In the genomic region with DNA sequence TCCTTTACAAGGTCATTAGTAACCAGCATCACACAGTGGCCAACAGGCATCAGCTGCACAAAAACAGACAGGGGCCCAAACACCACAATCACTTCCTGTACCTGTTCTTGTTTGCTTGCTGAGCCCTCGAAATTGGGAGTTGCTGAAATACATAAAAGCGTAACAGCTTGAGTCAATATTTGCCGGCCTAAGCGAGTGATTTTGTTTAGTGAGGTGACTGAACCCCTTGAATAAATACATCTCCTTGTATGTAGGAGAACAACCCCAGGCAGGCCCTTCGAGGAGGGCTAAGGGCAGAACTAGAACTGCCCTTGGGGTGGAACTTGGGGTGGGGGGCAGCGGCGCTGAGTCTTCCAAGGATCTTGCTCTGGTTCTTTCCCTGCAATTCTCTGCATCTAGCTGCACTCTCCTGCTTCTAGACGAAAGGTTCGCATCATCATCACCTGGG, we compare ENCODE assay signal across 1 cellular context.
TF ChIP-seq lines count a peak whose summit lies in the region.

No MANE protein-coding gene starts in this region.

TF ChIP-seq in HepG2, 621 proteins besides CTCF, POLR2A, EP300 and RAD21 (continued from another document and continues in another):
- TF ChIP-seq, protein P1, sequence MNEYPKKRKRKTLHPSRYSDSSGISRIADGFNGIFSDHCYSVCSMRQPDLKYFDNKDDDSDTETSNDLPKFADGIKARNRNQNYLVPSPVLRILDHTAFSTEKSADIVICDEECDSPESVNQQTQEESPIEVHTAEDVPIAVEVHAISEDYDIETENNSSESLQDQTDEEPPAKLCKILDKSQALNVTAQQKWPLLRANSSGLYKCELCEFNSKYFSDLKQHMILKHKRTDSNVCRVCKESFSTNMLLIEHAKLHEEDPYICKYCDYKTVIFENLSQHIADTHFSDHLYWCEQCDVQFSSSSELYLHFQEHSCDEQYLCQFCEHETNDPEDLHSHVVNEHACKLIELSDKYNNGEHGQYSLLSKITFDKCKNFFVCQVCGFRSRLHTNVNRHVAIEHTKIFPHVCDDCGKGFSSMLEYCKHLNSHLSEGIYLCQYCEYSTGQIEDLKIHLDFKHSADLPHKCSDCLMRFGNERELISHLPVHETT (CRISPR knock-in tag; conservative IDR thresholded peaks at IDR 0.05): peak; percentile 36; the same call in 1 of the 2 replicates
- TF ChIP-seq FOSL1 (CRISPR knock-in tag; IDR thresholded peaks at IDR 0.05; ENCODE audit: borderline replicate concordance): no peak
- TF ChIP-seq, protein P2, sequence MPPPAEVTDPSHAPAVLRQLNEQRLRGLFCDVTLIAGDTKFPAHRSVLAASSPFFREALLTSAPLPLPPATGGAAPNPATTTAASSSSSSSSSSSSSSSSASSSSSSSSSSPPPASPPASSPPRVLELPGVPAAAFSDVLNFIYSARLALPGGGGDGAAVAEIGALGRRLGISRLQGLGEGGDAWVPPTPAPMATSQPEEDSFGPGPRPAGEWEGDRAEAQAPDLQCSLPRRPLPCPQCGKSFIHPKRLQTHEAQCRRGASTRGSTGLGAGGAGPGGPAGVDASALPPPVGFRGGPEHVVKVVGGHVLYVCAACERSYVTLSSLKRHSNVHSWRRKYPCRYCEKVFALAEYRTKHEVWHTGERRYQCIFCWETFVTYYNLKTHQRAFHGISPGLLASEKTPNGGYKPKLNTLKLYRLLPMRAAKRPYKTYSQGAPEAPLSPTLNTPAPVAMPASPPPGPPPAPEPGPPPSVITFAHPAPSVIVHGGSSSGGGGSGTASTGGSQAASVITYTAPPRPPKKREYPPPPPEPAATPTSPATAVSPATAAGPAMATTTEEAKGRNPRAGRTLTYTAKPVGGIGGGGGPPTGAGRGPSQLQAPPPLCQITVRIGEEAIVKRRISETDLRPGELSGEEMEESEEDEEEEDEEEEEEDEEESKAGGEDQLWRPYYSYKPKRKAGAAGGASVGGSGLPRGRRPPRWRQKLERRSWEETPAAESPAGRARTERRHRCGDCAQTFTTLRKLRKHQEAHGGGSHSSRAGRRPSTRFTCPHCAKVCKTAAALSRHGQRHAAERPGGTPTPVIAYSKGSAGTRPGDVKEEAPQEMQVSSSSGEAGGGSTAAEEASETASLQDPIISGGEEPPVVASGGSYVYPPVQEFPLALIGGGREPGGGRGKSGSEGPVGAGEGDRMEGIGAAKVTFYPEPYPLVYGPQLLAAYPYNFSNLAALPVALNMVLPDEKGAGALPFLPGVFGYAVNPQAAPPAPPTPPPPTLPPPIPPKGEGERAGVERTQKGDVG (CRISPR knock-in tag; IDR thresholded peaks at IDR 0.05; ENCODE audit: borderline replicate concordance): peak; percentile 37; the same call in 1 of the 2 replicates
- no peak for TF ChIP-seq NCOA5 (CRISPR knock-in tag; IDR thresholded peaks at IDR 0.05)
- TF ChIP-seq, protein P3, sequence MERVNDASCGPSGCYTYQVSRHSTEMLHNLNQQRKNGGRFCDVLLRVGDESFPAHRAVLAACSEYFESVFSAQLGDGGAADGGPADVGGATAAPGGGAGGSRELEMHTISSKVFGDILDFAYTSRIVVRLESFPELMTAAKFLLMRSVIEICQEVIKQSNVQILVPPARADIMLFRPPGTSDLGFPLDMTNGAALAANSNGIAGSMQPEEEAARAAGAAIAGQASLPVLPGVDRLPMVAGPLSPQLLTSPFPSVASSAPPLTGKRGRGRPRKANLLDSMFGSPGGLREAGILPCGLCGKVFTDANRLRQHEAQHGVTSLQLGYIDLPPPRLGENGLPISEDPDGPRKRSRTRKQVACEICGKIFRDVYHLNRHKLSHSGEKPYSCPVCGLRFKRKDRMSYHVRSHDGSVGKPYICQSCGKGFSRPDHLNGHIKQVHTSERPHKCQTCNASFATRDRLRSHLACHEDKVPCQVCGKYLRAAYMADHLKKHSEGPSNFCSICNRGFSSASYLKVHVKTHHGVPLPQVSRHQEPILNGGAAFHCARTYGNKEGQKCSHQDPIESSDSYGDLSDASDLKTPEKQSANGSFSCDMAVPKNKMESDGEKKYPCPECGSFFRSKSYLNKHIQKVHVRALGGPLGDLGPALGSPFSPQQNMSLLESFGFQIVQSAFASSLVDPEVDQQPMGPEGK (CRISPR knock-in tag; IDR thresholded peaks at IDR 0.05): peak; percentile 67
- TF ChIP-seq ZMYM4 (CRISPR knock-in tag; IDR thresholded peaks at IDR 0.05): peak; percentile 94
- 0 out of 2 replicates have a peak, but pooled peaks have one; percentile 31 for TF ChIP-seq KDM2A (CRISPR knock-in tag; IDR thresholded peaks at IDR 0.05; ENCODE audit: borderline replicate concordance, low read depth)
- TF ChIP-seq JUNB (CRISPR knock-in tag; IDR thresholded peaks at IDR 0.05; ENCODE audit: borderline replicate concordance): peak; percentile 59; the same call in 1 of the 2 replicates
- no peak for TF ChIP-seq RBAK (CRISPR knock-in tag; IDR thresholded peaks at IDR 0.05)
- TF ChIP-seq ZNF558 (CRISPR knock-in tag; IDR thresholded peaks at IDR 0.05; ENCODE audit: borderline replicate concordance): no peak
- TF ChIP-seq ZNF556 (CRISPR knock-in tag; IDR thresholded peaks at IDR 0.05; ENCODE audit: borderline replicate concordance): 0 out of 2 replicates have a peak, but pooled peaks have one; percentile 18
- no peak for TF ChIP-seq SMYD3 (CRISPR knock-in tag; IDR thresholded peaks at IDR 0.05)
- peak; percentile 33; the same call in 1 of the 2 replicates for TF ChIP-seq SMC3 (IDR thresholded peaks at IDR 0.05; ENCODE audit: low read length)
- peak; percentile 81 for TF ChIP-seq SIX4 (CRISPR knock-in tag; IDR thresholded peaks at IDR 0.05)
- peak; percentile 90 for TF ChIP-seq KDM3A (CRISPR knock-in tag; IDR thresholded peaks at IDR 0.05; ENCODE audit: low read depth)
- no peak for TF ChIP-seq XBP1 (CRISPR knock-in tag; IDR thresholded peaks at IDR 0.05)
- TF ChIP-seq SATB2 (CRISPR knock-in tag; IDR thresholded peaks at IDR 0.05): no peak
- TF ChIP-seq, protein P4, sequence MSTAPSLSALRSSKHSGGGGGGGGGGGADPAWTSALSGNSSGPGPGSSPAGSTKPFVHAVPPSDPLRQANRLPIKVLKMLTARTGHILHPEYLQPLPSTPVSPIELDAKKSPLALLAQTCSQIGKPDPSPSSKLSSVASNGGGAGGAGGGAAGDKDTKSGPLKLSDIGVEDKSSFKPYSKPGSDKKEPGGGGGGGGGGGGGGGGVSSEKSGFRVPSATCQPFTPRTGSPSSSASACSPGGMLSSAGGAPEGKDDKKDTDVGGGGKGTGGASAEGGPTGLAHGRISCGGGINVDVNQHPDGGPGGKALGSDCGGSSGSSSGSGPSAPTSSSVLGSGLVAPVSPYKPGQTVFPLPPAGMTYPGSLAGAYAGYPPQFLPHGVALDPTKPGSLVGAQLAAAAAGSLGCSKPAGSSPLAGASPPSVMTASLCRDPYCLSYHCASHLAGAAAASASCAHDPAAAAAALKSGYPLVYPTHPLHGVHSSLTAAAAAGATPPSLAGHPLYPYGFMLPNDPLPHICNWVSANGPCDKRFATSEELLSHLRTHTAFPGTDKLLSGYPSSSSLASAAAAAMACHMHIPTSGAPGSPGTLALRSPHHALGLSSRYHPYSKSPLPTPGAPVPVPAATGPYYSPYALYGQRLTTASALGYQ (CRISPR knock-in tag; IDR thresholded peaks at IDR 0.05): peak; percentile 97
- peak; percentile 52; the same call in 1 of the 2 replicates for TF ChIP-seq SALL2 (CRISPR knock-in tag; IDR thresholded peaks at IDR 0.05)
- TF ChIP-seq MIER3 (CRISPR knock-in tag; IDR thresholded peaks at IDR 0.05; ENCODE audit: borderline replicate concordance): peak; percentile 96
- TF ChIP-seq DMAP1 (CRISPR knock-in tag; IDR thresholded peaks at IDR 0.05): no peak
- no peak for TF ChIP-seq PHF5A (CRISPR knock-in tag; IDR thresholded peaks at IDR 0.05; ENCODE audit: low read depth, unreplicated experiment)
- TF ChIP-seq, protein P5, sequence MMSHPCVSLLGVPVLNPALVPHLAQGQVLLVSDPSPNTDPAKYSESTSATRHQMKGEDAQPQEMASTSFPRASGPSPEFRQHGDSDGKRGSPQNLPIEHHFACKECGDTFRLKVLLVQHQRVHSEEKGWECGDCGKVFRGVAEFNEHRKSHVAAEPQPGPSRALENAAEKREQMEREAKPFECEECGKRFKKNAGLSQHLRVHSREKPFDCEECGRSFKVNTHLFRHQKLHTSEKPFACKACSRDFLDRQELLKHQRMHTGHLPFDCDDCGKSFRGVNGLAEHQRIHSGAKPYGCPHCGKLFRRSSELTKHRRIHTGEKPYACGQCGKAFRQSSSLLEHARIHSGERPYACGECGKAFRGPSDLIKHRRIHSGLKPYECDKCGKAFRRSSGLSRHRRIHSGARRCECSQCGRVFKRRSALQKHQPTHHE (CRISPR knock-in tag; IDR thresholded peaks at IDR 0.05; ENCODE audit: borderline replicate concordance): peak; percentile 45; the same call in 1 of the 2 replicates
- TF ChIP-seq NFIC (IDR thresholded peaks at IDR 0.05; ENCODE audit: low read length): peak; percentile 94
- TF ChIP-seq, protein P6, sequence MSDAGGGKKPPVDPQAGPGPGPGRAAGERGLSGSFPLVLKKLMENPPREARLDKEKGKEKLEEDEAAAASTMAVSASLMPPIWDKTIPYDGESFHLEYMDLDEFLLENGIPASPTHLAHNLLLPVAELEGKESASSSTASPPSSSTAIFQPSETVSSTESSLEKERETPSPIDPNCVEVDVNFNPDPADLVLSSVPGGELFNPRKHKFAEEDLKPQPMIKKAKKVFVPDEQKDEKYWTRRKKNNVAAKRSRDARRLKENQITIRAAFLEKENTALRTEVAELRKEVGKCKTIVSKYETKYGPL (CRISPR knock-in tag; IDR thresholded peaks at IDR 0.05): no peak
- TF ChIP-seq, protein P7, sequence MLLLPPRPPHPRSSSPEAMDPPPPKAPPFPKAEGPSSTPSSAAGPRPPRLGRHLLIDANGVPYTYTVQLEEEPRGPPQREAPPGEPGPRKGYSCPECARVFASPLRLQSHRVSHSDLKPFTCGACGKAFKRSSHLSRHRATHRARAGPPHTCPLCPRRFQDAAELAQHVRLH (CRISPR knock-in tag; IDR thresholded peaks at IDR 0.05; ENCODE audit: borderline replicate concordance, low read depth): peak; percentile 52; the same call in 1 of the 2 replicates
- TF ChIP-seq MXI1 (IDR thresholded peaks at IDR 0.05; ENCODE audit: borderline replicate concordance, low read depth, low read length): no peak; the same call in 2 of the 3 replicates
- peak; percentile 43; the same call in 1 of the 2 replicates for TF ChIP-seq NR2C2 (CRISPR knock-in tag; IDR thresholded peaks at IDR 0.05; ENCODE audit: borderline replicate concordance)
- TF ChIP-seq, protein P8, sequence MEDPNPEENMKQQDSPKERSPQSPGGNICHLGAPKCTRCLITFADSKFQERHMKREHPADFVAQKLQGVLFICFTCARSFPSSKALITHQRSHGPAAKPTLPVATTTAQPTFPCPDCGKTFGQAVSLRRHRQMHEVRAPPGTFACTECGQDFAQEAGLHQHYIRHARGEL (CRISPR knock-in tag; IDR thresholded peaks at IDR 0.05): no peak
- no peak for TF ChIP-seq DR1 (CRISPR knock-in tag; IDR thresholded peaks at IDR 0.05)
- TF ChIP-seq MEIS1 (CRISPR knock-in tag; IDR thresholded peaks at IDR 0.05; ENCODE audit: borderline replicate concordance): no peak
- TF ChIP-seq SOX13 (IDR thresholded peaks at IDR 0.05): peak; percentile 92
- TF ChIP-seq SOX13 (CRISPR knock-in tag; conservative IDR thresholded peaks at IDR 0.05 in 1 of 2, IDR thresholded peaks at IDR 0.05 in 1 of 2): peak in 1 of 2 experiments; percentile 95; a peak in 2 of 4 replicates
- TF ChIP-seq MEF2D (CRISPR knock-in tag; IDR thresholded peaks at IDR 0.05): peak; percentile 93
- TF ChIP-seq, protein P9, sequence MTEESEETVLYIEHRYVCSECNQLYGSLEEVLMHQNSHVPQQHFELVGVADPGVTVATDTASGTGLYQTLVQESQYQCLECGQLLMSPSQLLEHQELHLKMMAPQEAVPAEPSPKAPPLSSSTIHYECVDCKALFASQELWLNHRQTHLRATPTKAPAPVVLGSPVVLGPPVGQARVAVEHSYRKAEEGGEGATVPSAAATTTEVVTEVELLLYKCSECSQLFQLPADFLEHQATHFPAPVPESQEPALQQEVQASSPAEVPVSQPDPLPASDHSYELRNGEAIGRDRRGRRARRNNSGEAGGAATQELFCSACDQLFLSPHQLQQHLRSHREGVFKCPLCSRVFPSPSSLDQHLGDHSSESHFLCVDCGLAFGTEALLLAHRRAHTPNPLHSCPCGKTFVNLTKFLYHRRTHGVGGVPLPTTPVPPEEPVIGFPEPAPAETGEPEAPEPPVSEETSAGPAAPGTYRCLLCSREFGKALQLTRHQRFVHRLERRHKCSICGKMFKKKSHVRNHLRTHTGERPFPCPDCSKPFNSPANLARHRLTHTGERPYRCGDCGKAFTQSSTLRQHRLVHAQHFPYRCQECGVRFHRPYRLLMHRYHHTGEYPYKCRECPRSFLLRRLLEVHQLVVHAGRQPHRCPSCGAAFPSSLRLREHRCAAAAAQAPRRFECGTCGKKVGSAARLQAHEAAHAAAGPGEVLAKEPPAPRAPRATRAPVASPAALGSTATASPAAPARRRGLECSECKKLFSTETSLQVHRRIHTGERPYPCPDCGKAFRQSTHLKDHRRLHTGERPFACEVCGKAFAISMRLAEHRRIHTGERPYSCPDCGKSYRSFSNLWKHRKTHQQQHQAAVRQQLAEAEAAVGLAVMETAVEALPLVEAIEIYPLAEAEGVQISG (CRISPR knock-in tag; IDR thresholded peaks at IDR 0.05): peak; percentile 60; the same call in 1 of the 2 replicates
- TF ChIP-seq, protein P10, sequence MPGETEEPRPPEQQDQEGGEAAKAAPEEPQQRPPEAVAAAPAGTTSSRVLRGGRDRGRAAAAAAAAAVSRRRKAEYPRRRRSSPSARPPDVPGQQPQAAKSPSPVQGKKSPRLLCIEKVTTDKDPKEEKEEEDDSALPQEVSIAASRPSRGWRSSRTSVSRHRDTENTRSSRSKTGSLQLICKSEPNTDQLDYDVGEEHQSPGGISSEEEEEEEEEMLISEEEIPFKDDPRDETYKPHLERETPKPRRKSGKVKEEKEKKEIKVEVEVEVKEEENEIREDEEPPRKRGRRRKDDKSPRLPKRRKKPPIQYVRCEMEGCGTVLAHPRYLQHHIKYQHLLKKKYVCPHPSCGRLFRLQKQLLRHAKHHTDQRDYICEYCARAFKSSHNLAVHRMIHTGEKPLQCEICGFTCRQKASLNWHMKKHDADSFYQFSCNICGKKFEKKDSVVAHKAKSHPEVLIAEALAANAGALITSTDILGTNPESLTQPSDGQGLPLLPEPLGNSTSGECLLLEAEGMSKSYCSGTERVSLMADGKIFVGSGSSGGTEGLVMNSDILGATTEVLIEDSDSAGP (CRISPR knock-in tag; IDR thresholded peaks at IDR 0.05; ENCODE audit: borderline replicate concordance): no peak
- peak; percentile 69; the same call in 1 of the 2 replicates for TF ChIP-seq SSRP1 (CRISPR knock-in tag; IDR thresholded peaks at IDR 0.05)
- TF ChIP-seq, protein P11, sequence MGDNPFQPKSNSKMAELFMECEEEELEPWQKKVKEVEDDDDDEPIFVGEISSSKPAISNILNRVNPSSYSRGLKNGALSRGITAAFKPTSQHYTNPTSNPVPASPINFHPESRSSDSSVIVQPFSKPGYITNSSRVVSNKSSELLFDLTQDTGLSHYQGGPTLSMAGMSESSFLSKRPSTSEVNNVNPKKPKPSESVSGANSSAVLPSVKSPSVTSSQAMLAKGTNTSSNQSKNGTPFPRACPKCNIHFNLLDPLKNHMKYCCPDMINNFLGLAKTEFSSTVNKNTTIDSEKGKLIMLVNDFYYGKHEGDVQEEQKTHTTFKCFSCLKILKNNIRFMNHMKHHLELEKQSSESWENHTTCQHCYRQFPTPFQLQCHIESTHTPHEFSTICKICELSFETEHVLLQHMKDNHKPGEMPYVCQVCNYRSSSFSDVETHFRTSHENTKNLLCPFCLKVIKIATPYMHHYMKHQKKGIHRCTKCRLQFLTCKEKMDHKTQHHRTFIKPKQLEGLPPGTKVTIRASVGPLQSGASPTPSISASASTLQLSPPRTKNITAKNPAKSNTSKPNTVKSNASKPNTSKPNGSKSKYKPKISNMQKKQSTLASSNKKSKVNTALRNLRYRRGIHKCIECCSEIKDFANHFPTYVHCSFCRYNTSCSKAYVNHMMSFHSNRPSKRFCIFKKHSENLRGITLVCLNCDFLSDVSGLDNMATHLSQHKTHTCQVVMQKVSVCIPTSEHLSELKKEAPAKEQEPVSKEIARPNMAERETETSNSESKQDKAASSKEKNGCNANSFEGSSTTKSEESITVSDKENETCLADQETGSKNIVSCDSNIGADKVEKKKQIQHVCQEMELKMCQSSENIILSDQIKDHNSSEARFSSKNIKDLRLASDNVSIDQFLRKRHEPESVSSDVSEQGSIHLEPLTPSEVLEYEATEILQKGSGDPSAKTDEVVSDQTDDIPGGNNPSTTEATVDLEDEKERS (CRISPR knock-in tag; IDR thresholded peaks at IDR 0.05): peak; percentile 54; the same call in 1 of the 2 replicates
